In the genomic region with DNA sequence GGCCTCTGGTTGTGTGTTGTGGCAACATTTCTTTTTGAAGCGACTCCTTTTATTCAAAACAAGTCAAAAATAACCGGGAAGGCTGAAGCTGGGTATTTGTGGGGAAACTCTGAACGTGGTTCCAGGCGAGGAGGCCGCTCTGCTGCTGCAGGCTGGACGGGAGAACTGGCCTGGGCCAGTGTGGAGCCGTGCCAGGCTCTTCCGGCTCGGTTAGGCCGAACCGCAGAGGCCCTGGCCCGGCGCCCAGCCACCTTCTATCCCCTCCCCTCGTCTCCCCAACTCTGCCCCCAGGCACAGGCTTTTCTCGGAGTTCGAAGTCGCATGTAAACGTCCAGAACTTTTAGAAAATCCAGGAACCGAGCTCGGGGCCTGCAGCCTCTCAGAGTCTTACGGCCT, we compare ENCODE assay signal across 8 cellular contexts. TPM values are rescaled to one million over a fixed set of nuclear protein-coding genes. Genes with fewer than 3 reads are reported as not detected.
DNase-seq lines count a peak whose midpoint lies in the region; ATAC-seq and TF ChIP-seq lines count a peak whose summit lies in the region.
"Had no signal": no experiment of that assay in that cellular context is flagged by ENCODE, and none has a peak within 500 bp of the region (broad histone marks: within the 10 kb centered on the region; RNA-seq: fewer than 3 reads in every experiment).

No MANE protein-coding gene starts in this region.

- no peaks in the 10 kb centered on the region for H3K9me3 ChIP-seq in ovary

- no peak for TF ChIP-seq EP300 in ovary (IDR thresholded peaks at IDR 0.05)

- no peak overlapping the region for H3K27ac ChIP-seq in ovary

- intact Hi-C loops in ovary (cut with DNase I) = loop anchor here in 2 of 4 donors (5.0 to 10.0 kb wide), 2 partner anchors 67 to 165 kb away; no protein-coding TSS in a partner anchor

- H3K27me3 ChIP-seq in ovary = no peaks in the 10 kb centered on the region

- TF ChIP-seq POLR2A in ovary (IDR thresholded peaks at IDR 0.05) = no peak

- no peaks in the 10 kb centered on the region for H3K36me3 ChIP-seq in ovary

- 10 to 27% (median 13%) methylated on average over 18 to 21 of the region's 21 CpGs for WGBS in ovary, 3 donors

- H3K4me1 ChIP-seq in ovary (ENCODE audit: insufficient read depth) = peaks cover 2% of the 10 kb centered on the region

- H3K4me3 ChIP-seq in cardiac fibroblast (replicated peaks in 1 of 2; ENCODE audit: low read depth in 2 of 2, low read length in 2 of 2) = no peak overlapping the region
- H3K4me3 ChIP-seq in ovary = no peak overlapping the region

- DNase-seq in GF-D8 (lab: John Stamatoyannopoulos, UW) (peak; percentile 43), MV-4-11 (lab: John Stamatoyannopoulos, UW) (peak; percentile 53), cardiac fibroblast (ENCODE audit: low read depth in 2 of 2) (peak; percentile 10 to 51), ovary (peak in 4 of 5 donors; percentile 30 to 70 (median 58)), NCI-H446 treated with DMSO at 0.1 percent for 48 hours (lab: John Stamatoyannopoulos, UW) (no peak)
- DNase-seq in stimulated activated CD4-positive, alpha-beta T cell treated with anti-CD3 and anti-CD28 coated beads, Interleukin-15, amount 100 ng/mL, for 24 hours = no peak
- DNase-seq: activated CD4-positive, alpha-beta T cell treated with anti-CD3 and anti-CD28 coated beads, Interleukin-2, amount 50 U/mL, for 1 hour had no signal

- no peak for TF ChIP-seq CTCF in cardiac fibroblast (IDR thresholded peaks at IDR 0.05; ENCODE audit: low read depth, low read length)
- TF ChIP-seq CTCF in ovary (IDR thresholded peaks at IDR 0.05) = no peak

- ATAC-seq in GM21390 (IDR thresholded peaks at IDR 0.05; ENCODE audit: unreplicated experiment) = no peak

RNA-seq across cellular contexts. Expression of a gene that starts 2.4 kb away (rescaled TPM):
- total RNA-seq in ovary = 10 to 100 TPM; 25.0 to 57.2 (median 43.2) TPM
- polyA plus RNA-seq in ovary = 10 to 100 TPM; 17.7 to 22.0 TPM

Comparison
In these comparisons a context has a peak if more than half of its experiments do, and no peak if none do; other contexts are left out.
1. DNase-seq: peak in GF-D8 (single experiment), MV-4-11 (single experiment), cardiac fibroblast (2 of 2) and ovary (4 of 5); none in stimulated activated CD4-positive, alpha-beta T cell treated with anti-CD3 and anti-CD28 coated beads, Interleukin-15, amount 100 ng/mL, for 24 hours (single experiment) and NCI-H446 treated with DMSO at 0.1 percent for 48 hours (single experiment).